9 cellular contexts compared by ENCODE assay signal in genomic region chr12:104638218-104638617, GRCh38.
"Had no signal": no experiment of that assay in that cellular context is flagged by ENCODE, and none has a peak within 500 bp of the region (broad histone marks: within the 10 kb centered on the region; RNA-seq: fewer than 3 reads in every experiment).

No MANE protein-coding gene starts in this region.

- H3K27me3 Mint-ChIP-seq: activated naive CD4-positive, alpha-beta T cell treated with anti-CD3 and anti-CD28 coated beads, Interleukin-2, amount 10 ng/mL, durations not matched to agents 7 days and 5 days; brain had no signal

- H3K36me3 ChIP-seq: transverse colon had no signal

- DNase-seq: activated CD4-positive, alpha-beta T cell treated with anti-CD3 and anti-CD28 coated beads, Interleukin-2, amount 50 U/mL, for 48 hours; activated naive CD4-positive, alpha-beta T cell treated with anti-CD3 and anti-CD28 coated beads, Interleukin-2, amount 10 ng/mL, durations not matched to agents 7 days and 5 days; dorsolateral prefrontal cortex; posterior cingulate gyrus; right cardiac atrium; small intestine; substantia nigra; transverse colon had no signal

- H3K27ac Mint-ChIP-seq: activated naive CD4-positive, alpha-beta T cell treated with anti-CD3 and anti-CD28 coated beads, Interleukin-2, amount 10 ng/mL, durations not matched to agents 7 days and 5 days had no signal

- H3K4me3 Mint-ChIP-seq: activated naive CD4-positive, alpha-beta T cell treated with anti-CD3 and anti-CD28 coated beads, Interleukin-2, amount 10 ng/mL, durations not matched to agents 7 days and 5 days; brain had no signal

- H3K9me3 ChIP-seq: transverse colon had no signal

- H3K27me3 ChIP-seq: dorsolateral prefrontal cortex, transverse colon had no signal

- H3K27ac ChIP-seq: dorsolateral prefrontal cortex, transverse colon had no signal

- H3K4me3 ChIP-seq: dorsolateral prefrontal cortex, transverse colon had no signal

- FAIRE-seq: small intestine had no signal
